ENCODE assay signal across 21 cellular contexts in the genomic region with DNA sequence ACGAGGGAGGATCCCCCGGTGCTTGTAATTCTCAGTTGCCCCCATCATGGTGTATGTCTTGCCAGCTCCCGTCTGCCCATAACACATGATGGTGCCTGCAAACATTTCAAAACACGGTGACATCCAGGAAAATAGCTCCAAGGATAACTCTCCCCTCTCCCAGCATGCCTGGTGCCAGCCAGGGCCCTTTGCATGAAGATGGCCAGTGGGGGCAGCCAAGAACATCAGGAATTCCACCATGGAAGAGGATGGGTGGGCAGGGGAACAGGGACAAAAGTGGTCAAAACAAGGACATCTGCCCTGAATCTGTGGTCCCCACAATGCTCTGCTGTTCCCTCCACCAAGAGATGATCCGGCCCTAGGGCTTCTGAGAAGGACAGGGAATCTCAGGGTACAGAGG. TPM values are rescaled to one million over a fixed set of nuclear protein-coding genes. Genes with fewer than 3 reads are reported as not detected.
DNase-seq lines count a peak whose midpoint lies in the region; ATAC-seq, FAIRE-seq and TF ChIP-seq lines count a peak whose summit lies in the region.
"Had no signal": no experiment of that assay in that cellular context is flagged by ENCODE, and none has a peak within 500 bp of the region (broad histone marks: within the 10 kb centered on the region; RNA-seq: fewer than 3 reads in every experiment).

No MANE protein-coding gene starts in this region.

- H3K56ac ChIP-seq in H9 (ENCODE audit: insufficient read length, low read depth, low read length) (no peak overlapping the region), H1 (replicated peaks; ENCODE audit: insufficient read length, low read depth, low read length) (no peak overlapping the region)

- H3K79me1 ChIP-seq in H9 (ENCODE audit: insufficient read depth, low read depth, low read length, poor library complexity, severe bottlenecking) (no peaks in the 10 kb centered on the region), H1 (ENCODE audit: low read depth, low read length) (no peaks in the 10 kb centered on the region)

- H2BK15ac ChIP-seq in H9 (ENCODE audit: low read depth, low read length): no peak overlapping the region
- H2BK15ac ChIP-seq in H1 (ENCODE audit: low read length): no peak overlapping the region

- H2BK120ac ChIP-seq in H9 (ENCODE audit: low read depth, low read length, poor library complexity, severe bottlenecking) (no peak overlapping the region), H1 (replicated peaks; ENCODE audit: low read depth, low read length) (no peak overlapping the region)

- H3K23ac ChIP-seq in H9 (ENCODE audit: insufficient read length, low read depth, low read length): no peak overlapping the region
- H3K23ac ChIP-seq in H1 (ENCODE audit: insufficient read length): no peak overlapping the region

- H3K9me3 Mint-ChIP-seq in H9: no peaks in the 10 kb centered on the region
- H3K9me3 Mint-ChIP-seq: CD4-positive, alpha-beta memory T cell had no signal

- no peak for TF ChIP-seq EP300 in H1 (IDR thresholded peaks at IDR 0.05; ENCODE audit: borderline replicate concordance in 1 of 2, low read depth in 2 of 2, low read length in 2 of 2)

- H4K8ac ChIP-seq in H9 (replicated peaks; ENCODE audit: insufficient read length, low read depth, low read length) (no peak overlapping the region), H1 (ENCODE audit: extremely low read depth, insufficient read depth, low read length) (no peak overlapping the region)

- H2BK5ac ChIP-seq in H9 (ENCODE audit: insufficient read length, low read length) (no peak overlapping the region), H1 (ENCODE audit: low read depth, low read length) (no peak overlapping the region)

- H3K4me3 Mint-ChIP-seq in H9: no peak overlapping the region; a peak in 1 of 5 replicates
- H3K4me3 Mint-ChIP-seq: CD4-positive, alpha-beta memory T cell had no signal

- no CpG with 5 or more reads among the region's 5 CpGs for WGBS in H9 (ENCODE audit: extremely low coverage, insufficient read length, low lambda C conversion rate)
- 88% methylated on average over 5 of the region's 5 CpGs; no CpG with 5 or more reads in 1 of the 2 experiments for WGBS in H1 (ENCODE audit: extremely low coverage in 1 of 2, insufficient coverage in 1 of 2, insufficient read length in 1 of 2, insufficient replicate concordance in 2 of 2, low coverage in 1 of 2, low lambda C conversion rate in 2 of 2, missing lambda C conversion rate in 1 of 2), 2 experiments

- H3K27me3 Mint-ChIP-seq in H9 (ENCODE audit: low read depth): no peaks in the 10 kb centered on the region
- H3K27me3 Mint-ChIP-seq: CD4-positive, alpha-beta memory T cell had no signal

- H3K9ac ChIP-seq in H9 (ENCODE audit: extremely low read depth, insufficient read length, low read length) (no peak overlapping the region), H1 (replicated peaks in 1 of 4; ENCODE audit: extremely low read depth in 1 of 4, low read depth in 3 of 4, low read length in 3 of 4) (no peak overlapping the region)
- H3K9ac ChIP-seq: BLaER1 had no signal

- peak; percentile 45 for FAIRE-seq in H1 (lab: Jason Lieb, UNC)
- FAIRE-seq: GM12878 had no signal

- H3K4me1 Mint-ChIP-seq in H9: peaks cover 0 to 6% of the 10 kb centered on the region in 2 experiments; a peak in 2 of 4 replicates

- no peaks in the 10 kb centered on the region for H3K4me1 ChIP-seq in H9 (ENCODE audit: insufficient read depth, low read length)
- H3K4me1 ChIP-seq in H1 (replicated peaks in 1 of 4; ENCODE audit: control insufficient read depth in 3 of 4, insufficient read depth in 4 of 4, low read length in 3 of 4): no peaks in the 10 kb centered on the region

- H3K4me2 ChIP-seq in H9 (ENCODE audit: insufficient read depth, insufficient read length, low read length) (no peak overlapping the region), H1 (ENCODE audit: insufficient read depth in 1 of 2, low read depth in 2 of 2, low read length in 2 of 2) (no peak overlapping the region)
- H3K4me2 ChIP-seq: BLaER1 had no signal

- H3K4ac ChIP-seq in H9 (ENCODE audit: low read depth, low read length) (no peak overlapping the region), H1 (replicated peaks; ENCODE audit: insufficient read length, low read depth, low read length) (no peak overlapping the region)

- peak overlapping the region in 2 of 3 experiments; percentile 27 to 48; a peak in 1 of 7 replicates for H3K27ac Mint-ChIP-seq in H9

- H4K5ac ChIP-seq in H9 (ENCODE audit: insufficient read length, low read depth, low read length) (no peak overlapping the region), H1 (ENCODE audit: insufficient read length, low read depth, low read length) (no peak overlapping the region)

- H3K27me3 ChIP-seq in H9 (ENCODE audit: insufficient read depth, low read length) (no peaks in the 10 kb centered on the region), H1 (replicated peaks in 1 of 4; ENCODE audit: control insufficient read depth in 3 of 4, extremely low read depth in 1 of 4, insufficient read depth in 3 of 4, low read length in 3 of 4) (no peaks in the 10 kb centered on the region)
- H3K27me3 ChIP-seq: BLaER1 had no signal

- H3K27ac ChIP-seq in 22Rv1: no peak overlapping the region
- no peak overlapping the region for H3K27ac ChIP-seq in H9 (ENCODE audit: insufficient read length, low read depth, low read length)
- H3K27ac ChIP-seq in H1 (ENCODE audit: low read depth, low read length): no peak overlapping the region
- H3K27ac ChIP-seq: BLaER1, SK-N-MC had no signal

- H4K20me1 ChIP-seq in H9 (ENCODE audit: control insufficient read depth, insufficient read depth, insufficient read length): no peaks in the 10 kb centered on the region
- H4K20me1 ChIP-seq in H1 (replicated peaks in 1 of 2; ENCODE audit: control insufficient read depth in 1 of 2, insufficient read depth in 2 of 2, low read length in 2 of 2): no peaks in the 10 kb centered on the region
- H4K20me1 ChIP-seq: BLaER1 had no signal

- CTCF ChIA-PET in H1 (lab: Charles Lee; ENCODE audit: partially characterized antibody): interaction anchor here (0.8 to 2.2 kb wide), 8 partner anchors 9 to 221 kb away, joined by 3 to 13 read pairs (median 4); no protein-coding TSS in a partner anchor

- no peak overlapping the region for H2AFZ ChIP-seq in H9 (ENCODE audit: low read length)
- H2AFZ ChIP-seq in H1 (ENCODE audit: low read length): no peak overlapping the region; the same call in 1 of the 2 replicates

- H3K18ac ChIP-seq in H9 (ENCODE audit: insufficient read length, low read depth, low read length) (no peak overlapping the region), H1 (ENCODE audit: extremely low read depth, low read length) (no peak overlapping the region)

- POLR2A ChIA-PET in H1 (lab: Charles Lee; ENCODE audit: partially characterized antibody): interaction anchor here (0.8 kb wide), 1 partner anchor 22 kb away, joined by 3 read pairs; no protein-coding TSS in a partner anchor

- H3K36me3 Mint-ChIP-seq in H9 (ENCODE audit: insufficient read depth in 1 of 3, low read depth in 3 of 3): no peaks in the 10 kb centered on the region
- H3K36me3 Mint-ChIP-seq: CD4-positive, alpha-beta memory T cell had no signal

- H2BK12ac ChIP-seq in H9 (ENCODE audit: insufficient read length, low read depth, low read length) (no peak overlapping the region), H1 (ENCODE audit: low read depth, low read length) (no peak overlapping the region)

- H2BK20ac ChIP-seq in H9 (ENCODE audit: low read depth, low read length, poor library complexity, severe bottlenecking): no peak overlapping the region
- H2BK20ac ChIP-seq in H1 (ENCODE audit: low read length): no peak overlapping the region

- no peak overlapping the region for H3K4me3 ChIP-seq in H1 (ENCODE audit: extremely low read depth in 1 of 4, insufficient read depth in 2 of 4, low read depth in 3 of 4, low read length in 4 of 4)
- H3K4me3 ChIP-seq: BLaER1, GM12878, SK-N-MC had no signal

- H4K91ac ChIP-seq in H9 (ENCODE audit: insufficient read length, low read depth, low read length): no peak overlapping the region
- no peak overlapping the region for H4K91ac ChIP-seq in H1 (replicated peaks; ENCODE audit: insufficient read length, low read length)

- no peak for TF ChIP-seq POLR2A in H1 (IDR thresholded peaks at IDR 0.05; ENCODE audit: control extremely low read depth in 1 of 2, low read depth in 2 of 2, low read length in 2 of 2)

- H3K14ac ChIP-seq in H9 (ENCODE audit: insufficient read depth, low read length) (no peak overlapping the region), H1 (ENCODE audit: insufficient read length) (no peak overlapping the region)

- H3K9me3 ChIP-seq in H9 (ENCODE audit: control insufficient read depth, low read depth, low read length) (no peaks in the 10 kb centered on the region), H1 (ENCODE audit: insufficient read depth in 2 of 2, low read depth in 1 of 2, low read length in 1 of 2) (no peaks in the 10 kb centered on the region)
- H3K9me3 ChIP-seq: BLaER1 had no signal

- H2AK5ac ChIP-seq in H9 (ENCODE audit: insufficient read length, low read length): no peak overlapping the region
- H2AK5ac ChIP-seq in H1 (ENCODE audit: low read depth, low read length): no peak overlapping the region

- H3T11ph ChIP-seq in H9 (ENCODE audit: low read length): no peak overlapping the region

- H3K36me3 ChIP-seq in H1 (ENCODE audit: control insufficient read depth in 2 of 4, insufficient read depth in 4 of 4, low read length in 3 of 4): no peaks in the 10 kb centered on the region

- H3K79me2 ChIP-seq in H9 (ENCODE audit: insufficient read depth, low read length) (no peaks in the 10 kb centered on the region), H1 (ENCODE audit: control insufficient read depth in 1 of 2, insufficient read depth in 2 of 2, low read length in 2 of 2) (no peaks in the 10 kb centered on the region)

- H3K23me2 ChIP-seq in H9 (ENCODE audit: insufficient read length, low read depth, low read length, poor library complexity, severe bottlenecking) (no peaks in the 10 kb centered on the region), H1 (ENCODE audit: low read depth, low read length) (no peaks in the 10 kb centered on the region)

- ATAC-seq in GM21737 (IDR thresholded peaks at IDR 0.05; ENCODE audit: unreplicated experiment) (no peak), HG03457 (IDR thresholded peaks at IDR 0.05; ENCODE audit: unreplicated experiment) (no peak), HG03097 (IDR thresholded peaks at IDR 0.05; ENCODE audit: low FRiP score, unreplicated experiment) (no peak)
- ATAC-seq: GM12878 had no signal

- DNase-seq in H9: no peak
- DNase-seq in H1 (ENCODE audit: low read depth in 1 of 2, low spot score in 2 of 2): peak in 1 of 2 experiments; percentile 52
- DNase-seq in mesenteric fat pad (ENCODE audit: low spot score): peak; percentile 51
- DNase-seq in NCI-H2107 (lab: John Stamatoyannopoulos, UW): no peak
- DNase-seq: CD4-positive, alpha-beta memory T cell; DMS153; HCEC 1CT; KG1; MV-4-11; NCI-H1417; NCI-H187 treated with DMSO at 0.1 percent for 48 hours; NCI-H226; NCI-H524; SHP77 had no signal

- 0 out of 4 replicates have a peak, but pooled peaks of 1 of the 2 experiments have one; percentile 9 for TF ChIP-seq RAD21 in H1 (IDR thresholded peaks at IDR 0.05 in 1 of 2, conservative IDR thresholded peaks at IDR 0.05 in 1 of 2; ENCODE audit: low read depth in 2 of 2, low read length in 2 of 2)

- peak; percentile 23 for TF ChIP-seq CTCF in 22Rv1 (IDR thresholded peaks at IDR 0.05)
- peak; percentile 39; the same call in 2 of the 3 replicates for TF ChIP-seq CTCF in H9 (conservative IDR thresholded peaks at IDR 0.05)
- peak in 2 of 3 experiments; percentile 41 to 46; a peak in 2 of 4 replicates for TF ChIP-seq CTCF in H1 (IDR thresholded peaks at IDR 0.05; ENCODE audit: control extremely low read depth in 1 of 3, insufficient read depth in 1 of 3, low read depth in 1 of 3, low read length in 3 of 3)

RNA-seq across cellular contexts. Expression of gene KIF9, which starts 9.0 kb away (rescaled TPM):
- total RNA-seq in H9 (2021) (8.4 and 11.8 TPM in 2 replicates), mesenteric fat pad (4.9 TPM)
- 6.8 and 8.0 TPM in 2 replicates for total RNA-seq in H1 (2021; fragmentation: NEBNext Ultra II Directional; extraction: Animal tissue kit (Norgen Biotek cat#: 25700))
- 5.0 and 5.8 TPM in 2 replicates for polyA plus RNA-seq in H1 (2011; rRNA removed)
- polyA plus RNA-seq in H1 (2011; cell fraction: cytosol; rRNA removed): 6.7 TPM
- 3.0 TPM for polyA plus RNA-seq in H1 (2011; cell fraction: nucleus; rRNA removed)
- polyA plus RNA-seq in H1 (2012, experiment 1 of 2): 7.3 to 11.9 TPM (median 8.5 TPM) in 4 replicates
- 7.9 TPM for polyA plus RNA-seq in H1 (2012, experiment 2 of 2)
- 7.3 TPM for polyA plus RNA-seq in H1 (2013, experiment 1 of 2)
- 7.7 TPM for polyA plus RNA-seq in H1 (2013, experiment 2 of 2)
- polyA minus RNA-seq in H1 (2011; rRNA and poly(A)+ RNA removed): 1.0 and 1.4 TPM in 2 replicates
- 2.7 TPM for polyA minus RNA-seq in H1 (2011; cell fraction: cytosol; rRNA and poly(A)+ RNA removed)
- polyA minus RNA-seq in H1 (2011; cell fraction: nucleus; rRNA and poly(A)+ RNA removed): 2.3 TPM

RNA-seq across cellular contexts. Expression of gene KLHL18, which starts 9.2 kb away (rescaled TPM):
- total RNA-seq in H9 (2021): 49.3 and 55.3 TPM in 2 replicates
- total RNA-seq in H1 (2021; fragmentation: NEBNext Ultra II Directional; extraction: Animal tissue kit (Norgen Biotek cat#: 25700)): 30.9 and 31.7 TPM in 2 replicates
- polyA plus RNA-seq in H1 (2011; rRNA removed): 19.9 and 27.3 TPM in 2 replicates
- polyA plus RNA-seq in H1 (2011; cell fraction: cytosol; rRNA removed): 17.9 TPM
- polyA plus RNA-seq in H1 (2011; cell fraction: nucleus; rRNA removed): 20.9 TPM
- polyA plus RNA-seq in H1 (2012, experiment 1 of 2): 16.8 to 22.5 TPM (median 19.6 TPM) in 4 replicates
- polyA plus RNA-seq in H1 (2012, experiment 2 of 2): 10.9 TPM
- polyA plus RNA-seq in H1 (2013, experiment 1 of 2): 10.5 TPM
- 11.6 TPM for polyA plus RNA-seq in H1 (2013, experiment 2 of 2)
- 51.9 and 54.2 TPM in 2 replicates for polyA minus RNA-seq in H1 (2011; rRNA and poly(A)+ RNA removed)
- polyA minus RNA-seq in H1 (2011; cell fraction: cytosol; rRNA and poly(A)+ RNA removed): 19.4 TPM
- 24.2 TPM for polyA minus RNA-seq in H1 (2011; cell fraction: nucleus; rRNA and poly(A)+ RNA removed)
- total RNA-seq in mesenteric fat pad: 33.7 TPM
